Comparison of ENCODE assay signal across 8 cellular contexts in the genomic region with DNA sequence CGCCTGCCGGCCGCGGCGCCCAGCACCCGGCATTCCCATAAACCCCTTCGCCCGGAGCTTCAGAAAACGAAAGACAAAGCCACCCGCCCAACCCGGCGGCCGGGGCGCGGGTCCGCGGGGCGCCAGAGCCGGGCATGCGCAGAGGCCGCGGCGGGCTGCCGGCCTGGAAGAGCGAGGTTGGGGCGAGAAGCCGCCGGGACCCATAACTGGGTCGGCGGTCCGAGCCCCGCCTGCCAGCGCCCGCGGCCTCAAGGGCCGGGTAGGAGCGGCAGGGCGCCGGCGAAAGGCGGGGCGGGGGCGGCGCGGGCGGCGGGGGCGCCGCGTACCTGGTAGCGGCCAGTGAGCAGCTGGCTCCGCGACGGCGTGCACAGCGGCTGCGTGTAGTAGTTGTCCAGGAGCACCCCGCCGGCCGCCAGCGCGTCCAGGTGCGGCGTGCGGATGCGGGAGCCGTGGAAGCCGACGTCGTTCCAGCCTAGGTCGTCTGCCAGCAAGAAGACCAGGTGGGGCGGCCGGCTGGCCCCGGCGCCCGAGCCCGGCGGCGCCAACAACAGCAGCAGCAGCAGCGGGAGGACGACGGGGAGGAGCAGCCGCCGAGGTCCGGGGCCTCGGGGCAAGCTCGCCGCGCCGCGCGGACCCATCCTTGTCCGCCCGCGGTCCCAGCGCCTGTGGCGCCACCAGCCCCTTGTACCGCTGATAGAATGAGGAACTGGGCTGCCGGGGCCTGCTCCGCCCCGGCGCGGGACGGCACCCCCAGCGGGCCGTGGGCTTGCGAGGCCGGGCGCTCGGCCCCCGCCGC. TPM values are rescaled to one million over a fixed set of nuclear protein-coding genes. Genes with fewer than 3 reads are reported as not detected.
DNase-seq lines count a peak whose midpoint lies in the region; ATAC-seq and TF ChIP-seq lines count a peak whose summit lies in the region.

A gene (minus strand): TSS at position 700 of the 796 bp plus-strand sequence. CDS start 62 bp downstream, at position 638.

- peaks cover 13 to 44% (median 33%) of the 10 kb centered on the region in 4 donors for H3K4me1 Mint-ChIP-seq in CD4-positive, CD25-positive, alpha-beta regulatory T cell
- H3K4me1 Mint-ChIP-seq in activated CD8-positive, alpha-beta T cell treated with anti-CD3 and anti-CD28 coated beads for 36 hours (ENCODE audit: low read depth), result peaks cover 43% of the 10 kb centered on the region

- H3K4me3 Mint-ChIP-seq in CD4-positive, CD25-positive, alpha-beta regulatory T cell, result peak within 1 kb of the TSS; percentile 91 to 98 (median 94)
- H3K4me3 Mint-ChIP-seq in activated CD8-positive, alpha-beta T cell treated with anti-CD3 and anti-CD28 coated beads for 36 hours, result peak within 1 kb of the TSS; percentile 87

- H3K36me3 Mint-ChIP-seq in CD4-positive, CD25-positive, alpha-beta regulatory T cell, result no peaks in the 10 kb centered on the region
- no peaks in the 10 kb centered on the region for H3K36me3 Mint-ChIP-seq in activated CD8-positive, alpha-beta T cell treated with anti-CD3 and anti-CD28 coated beads for 36 hours (ENCODE audit: low read depth)

- H3K27me3 Mint-ChIP-seq in CD4-positive, CD25-positive, alpha-beta regulatory T cell, result no peaks in the 10 kb centered on the region
- no peaks in the 10 kb centered on the region for H3K27me3 Mint-ChIP-seq in activated CD8-positive, alpha-beta T cell treated with anti-CD3 and anti-CD28 coated beads for 36 hours

- TF ChIP-seq CTCF in activated CD8-positive, alpha-beta T cell treated with anti-CD3 and anti-CD28 coated beads for 36 hours (IDR thresholded peaks at IDR 0.05), result no peak
- peak; percentile 43 for TF ChIP-seq CTCF in lower lobe of right lung (IDR thresholded peaks at IDR 0.05)

- DNase-seq in CD4-positive, CD25-positive, alpha-beta regulatory T cell, result peak; percentile 66 to 79 (median 66)
- DNase-seq in NCI-H82 (lab: John Stamatoyannopoulos, UW), result peak; percentile 89
- DNase-seq in activated CD8-positive, alpha-beta T cell treated with anti-CD3 and anti-CD28 coated beads for 36 hours, result peak; percentile 79
- peak; percentile 94 for DNase-seq in ecto neural progenitor cell (ENCODE audit: low spot score)
- peak; percentile 89 for DNase-seq in lower lobe of right lung
- DNase-seq in stimulated activated CD4-positive, alpha-beta T cell treated with anti-CD3 and anti-CD28 coated beads, TNF-alpha, amount 100 ng/mL, for 4 hours (ENCODE audit: low read depth in 3 of 3), result peak; percentile 66 to 68 (median 66)

- CTCF ChIA-PET in activated CD8-positive, alpha-beta T cell treated with anti-CD3 and anti-CD28 coated beads for 36 hours (lab: Charles Lee), result interaction anchor here (1.0 to 6.6 kb wide), 9 partner anchors 8 to 250 kb away, joined by 3 to 57 read pairs (median 3); no protein-coding TSS in a partner anchor

- POLR2A ChIA-PET in activated CD8-positive, alpha-beta T cell treated with anti-CD3 and anti-CD28 coated beads for 36 hours (lab: Charles Lee), result interaction anchor here (0.8 to 3.2 kb wide), 8 partner anchors 9 to 624 kb away, joined by 3 to 16 read pairs (median 3); a partner anchor contains a TSS

- peak within 1 kb of the TSS; percentile 93 to 97 (median 93) for H3K27ac Mint-ChIP-seq in CD4-positive, CD25-positive, alpha-beta regulatory T cell
- H3K27ac Mint-ChIP-seq in activated CD8-positive, alpha-beta T cell treated with anti-CD3 and anti-CD28 coated beads for 36 hours, result peak within 1 kb of the TSS; percentile 97

- peak within 1 kb of the TSS; percentile 91 for H3K4me3 ChIP-seq in CD4-positive, CD25-positive, alpha-beta regulatory T cell (ENCODE audit: low read depth, low read length)
- peak within 1 kb of the TSS; percentile 79 for H3K4me3 ChIP-seq in lower lobe of right lung

- H3K4me1 ChIP-seq in CD4-positive, CD25-positive, alpha-beta regulatory T cell (ENCODE audit: control insufficient read depth, insufficient read depth, low read length, poor library complexity, severe bottlenecking), result peaks cover 25% of the 10 kb centered on the region
- H3K4me1 ChIP-seq in lower lobe of right lung, result peaks cover 11% of the 10 kb centered on the region

- no peaks in the 10 kb centered on the region for H3K9me3 ChIP-seq in CD4-positive, CD25-positive, alpha-beta regulatory T cell (ENCODE audit: control insufficient read depth in 2 of 2, low read length in 2 of 2)
- no peaks in the 10 kb centered on the region for H3K9me3 ChIP-seq in lower lobe of right lung

- no peaks in the 10 kb centered on the region for H3K9me3 Mint-ChIP-seq in CD4-positive, CD25-positive, alpha-beta regulatory T cell
- H3K9me3 Mint-ChIP-seq in activated CD8-positive, alpha-beta T cell treated with anti-CD3 and anti-CD28 coated beads for 36 hours, result no peaks in the 10 kb centered on the region

- no peaks in the 10 kb centered on the region for H3K27me3 ChIP-seq in CD4-positive, CD25-positive, alpha-beta regulatory T cell (ENCODE audit: control insufficient read depth, insufficient read depth, low read length)
- H3K27me3 ChIP-seq in lower lobe of right lung (ENCODE audit: low read depth), result no peaks in the 10 kb centered on the region

- peak within 1 kb of the TSS; percentile 78 for H3K27ac ChIP-seq in CD4-positive, CD25-positive, alpha-beta regulatory T cell (ENCODE audit: insufficient read depth, low read length, poor library complexity, severe bottlenecking)
- H3K27ac ChIP-seq in lower lobe of right lung, result peak within 1 kb of the TSS; percentile 98

- ATAC-seq in CD4-positive, CD25-positive, alpha-beta regulatory T cell (ENCODE audit: low read depth in 2 of 2), result peak; percentile 57 to 58
- peak; percentile 59 for ATAC-seq in GM19438 (IDR thresholded peaks at IDR 0.05; ENCODE audit: low read depth, unreplicated experiment)
- ATAC-seq in HG03571 (IDR thresholded peaks at IDR 0.05; ENCODE audit: unreplicated experiment), result peak; percentile 46
- peak; percentile 52 for ATAC-seq in activated CD8-positive, alpha-beta T cell treated with anti-CD3 and anti-CD28 coated beads for 36 hours
- peak; percentile 94 for ATAC-seq in lower lobe of right lung

- intact Hi-C loops in activated CD8-positive, alpha-beta T cell treated with anti-CD3 and anti-CD28 coated beads for 36 hours (cut with micrococcal nuclease), result no loop called here
- intact Hi-C loops in lower lobe of right lung (cut with DNase I), result no loop called here

- H3K36me3 ChIP-seq in CD4-positive, CD25-positive, alpha-beta regulatory T cell (ENCODE audit: control insufficient read depth, insufficient read depth, low read length), result no peaks in the 10 kb centered on the region
- no peaks in the 10 kb centered on the region for H3K36me3 ChIP-seq in lower lobe of right lung

RNA-seq across cellular contexts. Expression of the gene that starts here (rescaled TPM):
- total RNA-seq in CD4-positive, CD25-positive, alpha-beta regulatory T cell, result 6.5 TPM
- polyA plus RNA-seq in CD4-positive, CD25-positive, alpha-beta regulatory T cell, result 1 to 10 TPM; 3.4 to 4.9 (median 4.2) TPM
- total RNA-seq in activated CD8-positive, alpha-beta T cell treated with anti-CD3 and anti-CD28 coated beads for 36 hours, result 1 to 10 TPM; 8.8 to 9.1 TPM
- 21.6 TPM for total RNA-seq in lower lobe of right lung

Comparison
In these comparisons a context has a peak if more than half of its experiments do, and no peak if none do; other contexts are left out.
1. Peak in every context shown above with its lines: DNase-seq, ATAC-seq, H3K4me3 ChIP-seq and H3K27ac ChIP-seq.